8 cellular contexts compared by ENCODE assay signal in the genomic region with DNA sequence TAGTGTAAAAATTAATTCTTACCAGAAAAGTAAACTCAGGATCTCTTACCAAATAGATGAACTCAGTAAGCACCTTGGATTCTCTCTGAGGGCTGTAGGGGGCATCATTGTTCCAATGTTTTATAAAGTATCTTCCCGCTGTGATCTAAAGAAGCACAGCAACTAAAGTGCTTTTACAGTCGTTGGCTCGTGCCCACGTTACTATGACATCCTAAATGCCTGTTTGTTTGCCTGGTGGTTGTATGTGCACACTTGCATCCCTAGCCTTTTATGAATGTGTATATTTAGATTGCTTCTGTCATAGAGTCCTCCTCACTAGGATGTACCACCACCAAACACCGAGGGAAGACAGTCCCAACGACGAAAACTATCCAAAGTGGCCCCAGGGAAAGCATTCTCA. TPM values are rescaled to one million over a fixed set of nuclear protein-coding genes. Genes with fewer than 3 reads are reported as not detected.
DNase-seq lines count a peak whose midpoint lies in the region; ATAC-seq and TF ChIP-seq lines count a peak whose summit lies in the region.

No MANE protein-coding gene starts in this region.

- POLR2A ChIA-PET in CD8-positive, alpha-beta T cell (lab: Charles Lee), result no interaction called here

- WGBS in prostate gland, result 18% methylated on average over 7 of the region's 7 CpGs

- no peak overlapping the region for H3K4me3 Mint-ChIP-seq in CD8-positive, alpha-beta T cell

- no peaks in the 10 kb centered on the region for H3K4me1 ChIP-seq in CD8-positive, alpha-beta T cell (ENCODE audit: insufficient read depth, low read length)
- H3K4me1 ChIP-seq in prostate gland (replicated peaks), result no peaks in the 10 kb centered on the region

- peak in 1 of 7 experiments; percentile 13 for DNase-seq in CD8-positive, alpha-beta T cell
- DNase-seq in NCI-H2029 treated with DMSO at 0.1 percent for 48 hours (lab: John Stamatoyannopoulos, UW) (peak; percentile 95), WERI-Rb-1 (peak; percentile 24), glomerular endothelial cell (ENCODE audit: extremely low read depth, low read depth, low spot score) (peak; percentile 87), prostate gland (ENCODE audit: low spot score) (peak; percentile 85), HK-2 (ENCODE audit: unreplicated experiment) (no peak)

- no peaks in the 10 kb centered on the region for H3K9me3 Mint-ChIP-seq in CD8-positive, alpha-beta T cell

- TF ChIP-seq POLR2A in prostate gland (IDR thresholded peaks at IDR 0.05), result no peak

- H3K9me3 ChIP-seq in CD8-positive, alpha-beta T cell (ENCODE audit: low read length), result no peaks in the 10 kb centered on the region
- H3K9me3 ChIP-seq in WERI-Rb-1 (ENCODE audit: severe bottlenecking) (no peaks in the 10 kb centered on the region), prostate gland (no peaks in the 10 kb centered on the region)

- peaks cover 9% of the 10 kb centered on the region for H3K4me1 Mint-ChIP-seq in CD8-positive, alpha-beta T cell (ENCODE audit: low read depth)

- no peaks in the 10 kb centered on the region for H3K36me3 ChIP-seq in CD8-positive, alpha-beta T cell (ENCODE audit: insufficient read depth, low read length)
- H3K36me3 ChIP-seq in WERI-Rb-1 (no peaks in the 10 kb centered on the region), prostate gland (no peaks in the 10 kb centered on the region)

- CTCF ChIA-PET in CD8-positive, alpha-beta T cell (lab: Charles Lee), result no interaction called here

- TF ChIP-seq CTCF in CD8-positive, alpha-beta T cell (IDR thresholded peaks at IDR 0.05), result peak; percentile 36
- TF ChIP-seq CTCF in WERI-Rb-1 (IDR thresholded peaks at IDR 0.05; ENCODE audit: low read depth, low read length) (no peak), prostate gland (IDR thresholded peaks at IDR 0.05) (peak in 3 of 4 experiments; percentile 71 to 85 (median 80))

- no peaks in the 10 kb centered on the region for H3K27me3 Mint-ChIP-seq in CD8-positive, alpha-beta T cell (ENCODE audit: low read depth)

- ATAC-seq in CD8-positive, alpha-beta T cell, result peak; percentile 36
- peak; percentile 57 for ATAC-seq in GM21737 (IDR thresholded peaks at IDR 0.05; ENCODE audit: unreplicated experiment)
- ATAC-seq in GM18520 (IDR thresholded peaks at IDR 0.05; ENCODE audit: unreplicated experiment), result no peak

- H3K27ac Mint-ChIP-seq in CD8-positive, alpha-beta T cell, result no peak overlapping the region

- H3K36me3 Mint-ChIP-seq in CD8-positive, alpha-beta T cell, result peaks cover 4% of the 10 kb centered on the region

- no peak overlapping the region for H3K4me3 ChIP-seq in CD8-positive, alpha-beta T cell (ENCODE audit: low read depth, low read length)
- H3K4me3 ChIP-seq in WERI-Rb-1 (ENCODE audit: low read depth, low read length), result no peak overlapping the region
- H3K4me3 ChIP-seq in prostate gland, result no peak overlapping the region

- no peak overlapping the region for H3K27ac ChIP-seq in CD8-positive, alpha-beta T cell (ENCODE audit: low read depth, low read length)
- H3K27ac ChIP-seq in WERI-Rb-1 (no peak overlapping the region), prostate gland (no peak overlapping the region)

- H3K27me3 ChIP-seq in CD8-positive, alpha-beta T cell (ENCODE audit: insufficient read depth, low read length), result no peaks in the 10 kb centered on the region
- H3K27me3 ChIP-seq in WERI-Rb-1 (ENCODE audit: insufficient read depth, low read depth, severe bottlenecking), result no peaks in the 10 kb centered on the region
- H3K27me3 ChIP-seq in prostate gland (replicated peaks; ENCODE audit: insufficient read depth), result no peaks in the 10 kb centered on the region

- intact Hi-C loops in CD8-positive, alpha-beta T cell (cut with DNase I, micrococcal nuclease), result loop anchor here in 1 of 2 experiments (1.0 to 5.0 kb wide), 2 partner anchors 67 to 738 kb away; no protein-coding TSS in a partner anchor
- intact Hi-C loops in prostate gland (cut with DNase I), result loop anchor here (5.0 to 10.0 kb wide), 2 partner anchors 83 to 1075 kb away; no protein-coding TSS in a partner anchor

RNA-seq across cellular contexts. Expression of a gene that starts 34.5 kb away (rescaled TPM):
- total RNA-seq in CD8-positive, alpha-beta T cell, result 1 to 10 TPM in 1 of 2 experiments, under 1 TPM in 1; 0.92 to 1.2 TPM
- 2.8 and 3.4 TPM in 2 replicates for total RNA-seq in glomerular endothelial cell
- 1 to 10 TPM; 7.0 to 8.2 TPM for total RNA-seq in prostate gland

RNA-seq across cellular contexts. Expression of a gene that starts 35.6 kb away (rescaled TPM):
- under 1 TPM; 0.49 to 0.83 TPM for total RNA-seq in CD8-positive, alpha-beta T cell
- total RNA-seq in glomerular endothelial cell, result 7.0 and 7.9 TPM in 2 replicates
- 10 to 100 TPM; 14.6 to 19.0 TPM for total RNA-seq in prostate gland
